In the genomic region with DNA sequence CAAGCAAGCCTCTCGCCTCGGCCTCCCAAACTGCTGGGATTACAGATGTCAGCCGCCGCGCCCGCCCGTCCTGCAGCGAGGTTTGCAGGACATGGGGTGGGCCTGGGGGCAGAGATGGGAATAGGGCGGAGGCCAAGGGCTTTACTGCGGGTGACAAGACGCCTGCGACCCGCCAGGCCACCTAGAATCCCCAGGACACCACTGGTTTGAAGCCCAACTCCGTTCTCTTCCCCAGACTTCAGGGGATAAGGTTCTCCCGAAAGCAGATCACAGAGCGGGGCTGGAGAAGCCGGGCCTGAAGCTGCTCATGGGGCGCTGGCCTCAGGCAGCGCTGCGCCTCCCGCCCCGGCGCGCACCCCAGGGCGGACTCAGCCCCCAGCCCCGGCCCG, we compare ENCODE assay signal across 8 cellular contexts. TPM values are rescaled to one million over a fixed set of nuclear protein-coding genes. Genes with fewer than 3 reads are reported as not detected.
DNase-seq lines count a peak whose midpoint lies in the region; ATAC-seq and TF ChIP-seq lines count a peak whose summit lies in the region.

No MANE protein-coding gene starts in this region.

- no peak for TF ChIP-seq CTCF in cardiac fibroblast (IDR thresholded peaks at IDR 0.05; ENCODE audit: low read depth, low read length)

- H3K27me3 Mint-ChIP-seq in activated CD4-positive, alpha-beta T cell treated with anti-CD3 and anti-CD28 coated beads for 36 hours: peaks cover 4% of the 10 kb centered on the region
- peaks cover 2% of the 10 kb centered on the region for H3K27me3 Mint-ChIP-seq in IgD-negative memory B cell

- intact Hi-C loops in activated CD4-positive, alpha-beta T cell treated with anti-CD3 and anti-CD28 coated beads for 36 hours (cut with DNase I, micrococcal nuclease): loop anchor here (1.0 to 10.0 kb wide), 13 partner anchors 9 to 923 kb away; a partner anchor contains a TSS

- CTCF ChIA-PET in activated CD4-positive, alpha-beta T cell treated with anti-CD3 and anti-CD28 coated beads for 36 hours (lab: Charles Lee): no interaction called here

- peaks cover 7% of the 10 kb centered on the region for H3K36me3 Mint-ChIP-seq in activated CD4-positive, alpha-beta T cell treated with anti-CD3 and anti-CD28 coated beads for 36 hours (ENCODE audit: low read depth)
- no peaks in the 10 kb centered on the region for H3K36me3 Mint-ChIP-seq in IgD-negative memory B cell

- POLR2A ChIA-PET in activated CD4-positive, alpha-beta T cell treated with anti-CD3 and anti-CD28 coated beads for 36 hours (lab: Charles Lee): interaction anchor here (1.0 kb wide), 1 partner anchor 8 kb away, joined by 3 read pairs; no protein-coding TSS in a partner anchor

- peaks cover 22% of the 10 kb centered on the region for H3K4me1 Mint-ChIP-seq in activated CD4-positive, alpha-beta T cell treated with anti-CD3 and anti-CD28 coated beads for 36 hours
- H3K4me1 Mint-ChIP-seq in IgD-negative memory B cell: peaks cover 0 to 17% (median 6%) of the 10 kb centered on the region in 3 donors

- no peaks in the 10 kb centered on the region for H3K9me3 ChIP-seq in mesodermal cell (ENCODE audit: control insufficient read depth, low read length)

- peak overlapping the region; percentile 99 for H3K27ac ChIP-seq in mesodermal cell (ENCODE audit: low read depth, low read length, severe bottlenecking)

- H3K4me3 ChIP-seq in cardiac fibroblast (replicated peaks in 1 of 2; ENCODE audit: low read depth in 2 of 2, low read length in 2 of 2) (peak overlapping the region; percentile 73 to 92), mesodermal cell (ENCODE audit: extremely low read depth, insufficient read depth, low read length, poor library complexity, severe bottlenecking) (peak overlapping the region; percentile 99)

- ATAC-seq in activated CD4-positive, alpha-beta T cell treated with anti-CD3 and anti-CD28 coated beads for 36 hours: peak; percentile 41

- H3K36me3 ChIP-seq in mesodermal cell (ENCODE audit: control insufficient read depth, insufficient read depth, low read length): peaks cover 44% of the 10 kb centered on the region

- peaks cover 24% of the 10 kb centered on the region for H3K4me1 ChIP-seq in mesodermal cell (ENCODE audit: control insufficient read depth, insufficient read depth, low read length, poor library complexity, severe bottlenecking)

- peak overlapping the region; percentile 84 for H3K4me3 Mint-ChIP-seq in activated CD4-positive, alpha-beta T cell treated with anti-CD3 and anti-CD28 coated beads for 36 hours
- H3K4me3 Mint-ChIP-seq in IgD-negative memory B cell: peak overlapping the region; percentile 86 to 95 (median 89)

- H3K27ac Mint-ChIP-seq in activated CD4-positive, alpha-beta T cell treated with anti-CD3 and anti-CD28 coated beads for 36 hours: peak overlapping the region; percentile 87
- peak overlapping the region in 2 of 3 donors; percentile 63 to 72 for H3K27ac Mint-ChIP-seq in IgD-negative memory B cell

- no peak for DNase-seq in activated CD4-positive, alpha-beta T cell treated with anti-CD3 and anti-CD28 coated beads for 36 hours
- no peak for DNase-seq in activated CD4-positive, alpha-beta T cell treated with anti-CD3 and anti-CD28 coated beads, Interleukin-2, amount 50 U/mL, for 4 hours
- no peak for DNase-seq in cardiac fibroblast (ENCODE audit: low read depth in 2 of 2)
- DNase-seq in HK-2 (ENCODE audit: unreplicated experiment): no peak
- DNase-seq in H4 (ENCODE audit: low spot score): no peak
- DNase-seq in EL: no peak

- 0 to 2% methylated on average over 25 to 26 of the region's 27 CpGs for WGBS in mesodermal cell (ENCODE audit: insufficient coverage in 2 of 2), 2 experiments

- no peaks in the 10 kb centered on the region for H3K9me3 Mint-ChIP-seq in activated CD4-positive, alpha-beta T cell treated with anti-CD3 and anti-CD28 coated beads for 36 hours (ENCODE audit: low read depth)
- no peaks in the 10 kb centered on the region for H3K9me3 Mint-ChIP-seq in IgD-negative memory B cell

RNA-seq across cellular contexts. Expression of a gene that starts 0.4 kb away (rescaled TPM):
- 10 to 100 TPM; 74.6 to 79.4 TPM for total RNA-seq in activated CD4-positive, alpha-beta T cell treated with anti-CD3 and anti-CD28 coated beads for 36 hours
- polyA plus RNA-seq in IgD-negative memory B cell: 96.7 TPM
- 134 TPM for polyA plus RNA-seq in mesodermal cell (2013, experiment 1 of 2)
- polyA plus RNA-seq in mesodermal cell (2013, experiment 2 of 2): 112 TPM
- total RNA-seq in H4 (2014; rRNA removed; shearing (Covaris generic)): 199 and 210 TPM in 2 replicates

RNA-seq across cellular contexts. Expression of a gene that starts 0.7 kb away (rescaled TPM):
- 1 to 10 TPM; 5.2 to 6.0 TPM for total RNA-seq in activated CD4-positive, alpha-beta T cell treated with anti-CD3 and anti-CD28 coated beads for 36 hours
- 2.1 TPM for polyA plus RNA-seq in IgD-negative memory B cell
- polyA plus RNA-seq in mesodermal cell (2013, experiment 1 of 2): 72.6 TPM
- polyA plus RNA-seq in mesodermal cell (2013, experiment 2 of 2): 66.2 TPM
- total RNA-seq in H4 (2014; rRNA removed; shearing (Covaris generic)): 117 and 131 TPM in 2 replicates

RNA-seq across cellular contexts. Expression of a gene that starts 9.2 kb away (rescaled TPM):
- 10 to 100 TPM; 36.8 to 38.6 TPM for total RNA-seq in activated CD4-positive, alpha-beta T cell treated with anti-CD3 and anti-CD28 coated beads for 36 hours
- polyA plus RNA-seq in IgD-negative memory B cell: 13.8 TPM
- polyA plus RNA-seq in mesodermal cell (2013, experiment 1 of 2): 331 TPM
- polyA plus RNA-seq in mesodermal cell (2013, experiment 2 of 2): 277 TPM
- total RNA-seq in H4 (2014; rRNA removed; shearing (Covaris generic)): 825 and 1,008 TPM in 2 replicates

RNA-seq across cellular contexts. Expression of a gene that starts 14.3 kb away (rescaled TPM):
- under 1 TPM; 0.33 to 0.50 TPM for total RNA-seq in activated CD4-positive, alpha-beta T cell treated with anti-CD3 and anti-CD28 coated beads for 36 hours
- polyA plus RNA-seq in IgD-negative memory B cell: 20.0 TPM
- 7.6 TPM for polyA plus RNA-seq in mesodermal cell (2013, experiment 1 of 2)
- 4.8 TPM for polyA plus RNA-seq in mesodermal cell (2013, experiment 2 of 2)
- not detected in 2 replicates for total RNA-seq in H4 (2014; rRNA removed; shearing (Covaris generic))

RNA-seq across cellular contexts. Expression of a gene that starts 23.3 kb away (rescaled TPM):
- total RNA-seq in activated CD4-positive, alpha-beta T cell treated with anti-CD3 and anti-CD28 coated beads for 36 hours: 10 to 100 TPM; 24.7 to 26.2 TPM
- 51.1 TPM for polyA plus RNA-seq in IgD-negative memory B cell
- polyA plus RNA-seq in mesodermal cell (2013, experiment 1 of 2): 47.0 TPM
- 33.2 TPM for polyA plus RNA-seq in mesodermal cell (2013, experiment 2 of 2)
- total RNA-seq in H4 (2014; rRNA removed; shearing (Covaris generic)): 13.4 and 22.8 TPM in 2 replicates

Comparison
In these comparisons a context has a peak if more than half of its experiments do, and no peak if none do; other contexts are left out.
1. RNA of a gene that starts 0.7 kb away (total RNA-seq): 117 to 131 TPM in H4; 5.2 to 6.0 TPM in activated CD4-positive, alpha-beta T cell treated with anti-CD3 and anti-CD28 coated beads for 36 hours; every median in the first group is over 10 times any median in the second.
2. RNA of a gene that starts 9.2 kb away (total RNA-seq): 825 to 1,008 TPM in H4; 36.8 to 38.6 TPM in activated CD4-positive, alpha-beta T cell treated with anti-CD3 and anti-CD28 coated beads for 36 hours; every median in the first group is over 10 times any median in the second.